In the genomic region with DNA sequence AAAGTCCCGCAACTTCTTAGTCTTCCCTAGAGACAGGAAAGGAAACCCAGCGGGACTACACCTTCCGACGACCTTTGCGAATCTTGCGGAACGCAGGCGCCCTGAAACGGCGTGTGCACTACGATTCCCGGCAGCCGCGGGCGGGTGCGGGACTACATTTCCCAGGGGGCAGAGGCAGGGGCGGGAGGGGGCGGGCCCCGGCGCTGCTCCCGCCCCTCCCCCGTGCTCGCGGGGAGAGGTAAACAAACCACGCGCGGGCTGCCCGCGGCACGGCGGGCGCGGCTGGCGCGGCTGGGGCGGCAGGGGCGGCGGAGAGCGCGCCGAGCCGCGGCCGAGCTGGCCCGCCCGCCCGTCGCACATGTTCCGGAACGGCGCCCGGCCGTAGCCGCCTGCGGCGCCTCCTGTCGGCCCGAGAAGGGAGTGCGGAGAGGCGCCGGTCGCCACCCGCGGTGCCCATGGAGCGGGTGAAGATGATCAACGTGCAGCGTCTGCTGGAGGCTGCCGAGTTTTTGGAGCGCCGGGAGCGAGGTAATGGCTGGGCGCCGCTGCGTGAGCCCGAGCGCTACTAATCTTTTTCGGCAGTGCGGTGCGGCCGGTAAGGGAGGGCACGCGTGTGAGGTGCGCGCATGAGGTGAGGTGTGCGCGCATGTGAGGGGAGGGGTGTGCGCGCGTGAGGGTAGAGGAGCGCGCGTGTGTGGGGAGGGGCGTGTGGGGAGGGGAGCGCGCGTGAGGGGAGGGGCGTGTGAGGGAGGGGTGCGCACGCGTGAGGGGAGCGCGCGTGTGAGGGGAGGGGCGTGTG, we compare ENCODE assay signal across 8 cellular contexts. TPM values are rescaled to one million over a fixed set of nuclear protein-coding genes. Genes with fewer than 3 reads are reported as not detected.
A peak's percentile ranks its signal among the peaks of the same experiment; 100 is the strongest.
DNase-seq lines count a peak whose midpoint lies in the region; ATAC-seq and TF ChIP-seq lines count a peak whose summit lies in the region.

No MANE protein-coding gene starts in this region.

- intact Hi-C loops in cardiac septum (cut with DNase I) (loop anchor here (1.0 to 2.0 kb wide), 3 partner anchors 16 to 87 kb away; no protein-coding TSS in a partner anchor), tibial artery (cut with DNase I; ENCODE audit: low total_unique reads) (loop anchor here (1.0 to 5.0 kb wide), 3 partner anchors 17 to 89 kb away; no protein-coding TSS in a partner anchor)

- peak; percentile 77 for ATAC-seq in HG02642 (IDR thresholded peaks at IDR 0.05; ENCODE audit: poor library complexity, unreplicated experiment)
- peak; percentile 65 for ATAC-seq in activated naive CD8-positive, alpha-beta T cell treated with anti-CD3 and anti-CD28 coated beads, Interleukin-2, amount 50 U/mL, for 24 hours

- H3K9me3 ChIP-seq in SU-DHL-6 (ENCODE audit: insufficient read depth, low read length) (no peaks in the 10 kb centered on the region), parathyroid adenoma (ENCODE audit: control insufficient read depth, low read length) (no peaks in the 10 kb centered on the region), tibial artery (no peaks in the 10 kb centered on the region)

- peak overlapping the region; percentile 61 for H3K4me3 ChIP-seq in GM12864 (ENCODE audit: low read depth, low read length)
- H3K4me3 ChIP-seq in SU-DHL-6 (ENCODE audit: insufficient read depth, low read length, poor library complexity, severe bottlenecking): peak overlapping the region; percentile 71
- H3K4me3 ChIP-seq in parathyroid adenoma (ENCODE audit: low read depth, low read length): peak overlapping the region; percentile 61
- peak overlapping the region; percentile 92 to 95 for H3K4me3 ChIP-seq in tibial artery

- H3K27ac Mint-ChIP-seq in activated naive CD8-positive, alpha-beta T cell treated with anti-CD3 and anti-CD28 coated beads, Interleukin-2, amount 50 U/mL, for 24 hours: peak overlapping the region; percentile 90

- H3K79me2 ChIP-seq in SU-DHL-6 (ENCODE audit: insufficient read depth, low read length): no peaks in the 10 kb centered on the region
- H3K79me2 ChIP-seq in parathyroid adenoma: peaks cover 3% of the 10 kb centered on the region

- H3K36me3 ChIP-seq in SU-DHL-6 (ENCODE audit: low read length): no peaks in the 10 kb centered on the region
- H3K36me3 ChIP-seq in parathyroid adenoma (ENCODE audit: control insufficient read depth, insufficient read depth, low read length): no peaks in the 10 kb centered on the region
- H3K36me3 ChIP-seq in tibial artery: peaks cover 1 to 18% (median 9%) of the 10 kb centered on the region in 3 donors

- H3K27me3 Mint-ChIP-seq in activated naive CD8-positive, alpha-beta T cell treated with anti-CD3 and anti-CD28 coated beads, Interleukin-2, amount 50 U/mL, for 24 hours: no peaks in the 10 kb centered on the region

- peaks cover 21% of the 10 kb centered on the region for H3F3A ChIP-seq in SU-DHL-6 (ENCODE audit: insufficient read depth)

- H2AFZ ChIP-seq in SU-DHL-6 (ENCODE audit: low read depth, low read length, severe bottlenecking) (peak overlapping the region; percentile 84), parathyroid adenoma (peak overlapping the region; percentile 81)

- TF ChIP-seq CTCF in GM12864 (IDR thresholded peaks at IDR 0.05; ENCODE audit: low read depth, low read length, missing control alignments) (peak; percentile 75), SU-DHL-6 (IDR thresholded peaks at IDR 0.05; ENCODE audit: insufficient read depth, low read length, poor library complexity, severe bottlenecking) (peak; percentile 26), parathyroid adenoma (IDR thresholded peaks at IDR 0.05) (peak; percentile 69), tibial artery (IDR thresholded peaks at IDR 0.05) (peak; percentile 66 to 91)

- peaks cover 6% of the 10 kb centered on the region for H3K36me3 Mint-ChIP-seq in activated naive CD8-positive, alpha-beta T cell treated with anti-CD3 and anti-CD28 coated beads, Interleukin-2, amount 50 U/mL, for 24 hours (ENCODE audit: low read depth)

- H3K9me2 ChIP-seq in SU-DHL-6 (replicated peaks; ENCODE audit: insufficient read depth, low read length): no peaks in the 10 kb centered on the region

- DNase-seq in GM12864 (ENCODE audit: low read depth) (no peak), NCI-H1092 (lab: John Stamatoyannopoulos, UW) (peak; percentile 69), cardiac septum (ENCODE audit: low spot score) (peak; percentile 96), tibial artery (peak; percentile 89 to 96)
- peak; percentile 88 for DNase-seq in activated naive CD8-positive, alpha-beta T cell treated with anti-CD3 and anti-CD28 coated beads, Interleukin-2, amount 50 U/mL, for 24 hours

- H3K27ac ChIP-seq in SU-DHL-6 (ENCODE audit: low read depth, low read length): peak overlapping the region; percentile 55
- peak overlapping the region; percentile 85 for H3K27ac ChIP-seq in parathyroid adenoma
- H3K27ac ChIP-seq in tibial artery: peak overlapping the region; percentile 89 to 93

- H3K4me2 ChIP-seq in SU-DHL-6 (ENCODE audit: low read depth, low read length, poor library complexity, severe bottlenecking): peak overlapping the region; percentile 71
- peak overlapping the region; percentile 72 for H3K4me2 ChIP-seq in parathyroid adenoma (ENCODE audit: low read length)

- H3K27me3 ChIP-seq in SU-DHL-6 (ENCODE audit: low read length): no peaks in the 10 kb centered on the region
- no peaks in the 10 kb centered on the region for H3K27me3 ChIP-seq in parathyroid adenoma (ENCODE audit: control insufficient read depth, insufficient read depth, low read length)
- H3K27me3 ChIP-seq in tibial artery: no peaks in the 10 kb centered on the region

- H3K9ac ChIP-seq in SU-DHL-6 (ENCODE audit: low read length) (peak overlapping the region; percentile 53), parathyroid adenoma (no peak overlapping the region)

- H3K9me3 Mint-ChIP-seq in activated naive CD8-positive, alpha-beta T cell treated with anti-CD3 and anti-CD28 coated beads, Interleukin-2, amount 50 U/mL, for 24 hours: no peaks in the 10 kb centered on the region

- H4K20me1 ChIP-seq in SU-DHL-6 (ENCODE audit: low read depth, low read length): no peaks in the 10 kb centered on the region

- H3K4me1 Mint-ChIP-seq in activated naive CD8-positive, alpha-beta T cell treated with anti-CD3 and anti-CD28 coated beads, Interleukin-2, amount 50 U/mL, for 24 hours: peaks cover 46% of the 10 kb centered on the region

- H3K4me3 Mint-ChIP-seq in activated naive CD8-positive, alpha-beta T cell treated with anti-CD3 and anti-CD28 coated beads, Interleukin-2, amount 50 U/mL, for 24 hours: peak overlapping the region; percentile 91

- peaks cover 13% of the 10 kb centered on the region for H3K4me1 ChIP-seq in parathyroid adenoma
- H3K4me1 ChIP-seq in tibial artery: peaks cover 0 to 59% (median 42%) of the 10 kb centered on the region in 4 donors

RNA-seq across cellular contexts. Expression of gene MXI1, which starts 18.6 kb away (rescaled TPM):
- 59.2 TPM for total RNA-seq in cardiac septum

Comparison
In these comparisons a context has a peak if more than half of its experiments do, and no peak if none do; other contexts are left out.
1. CTCF ChIP-seq: peak in every context shown above with its lines; median percentile 78 in tibial artery; 75 in GM12864; 69 in parathyroid adenoma; 26 in SU-DHL-6.